In genomic region chr5:95759634-95760033, GRCh38 we compare ENCODE assay signal across 8 cellular contexts. TPM values are rescaled to one million over a fixed set of nuclear protein-coding genes. Genes with fewer than 3 reads are reported as not detected.
DNase-seq lines count a peak whose midpoint lies in the region; ATAC-seq, FAIRE-seq and TF ChIP-seq lines count a peak whose summit lies in the region.

No MANE protein-coding gene starts in this region.

- peak overlapping the region; percentile 54 for H3K4me3 Mint-ChIP-seq in HFFc6
- H3K4me3 Mint-ChIP-seq in memory B cell, result no peak overlapping the region

- POLR2A ChIA-PET in AG04449 (lab: Yijun Ruan, JAX), result interaction anchor here (0.5 to 1.0 kb wide), 5 partner anchors 25 to 177 kb away, joined by 3 to 10 read pairs (median 5); partner anchors contain the start of genes RFESD and RHOBTB3

- H3K27me3 ChIP-seq in adipocyte (replicated peaks; ENCODE audit: control insufficient read depth, insufficient read depth, low read length), result no peaks in the 10 kb centered on the region
- no peaks in the 10 kb centered on the region for H3K27me3 ChIP-seq in effector memory CD4-positive, alpha-beta T cell (replicated peaks; ENCODE audit: control insufficient read depth, insufficient read depth, low read length, poor library complexity, severe bottlenecking)

- CTCF ChIA-PET in AG04449 (lab: Yijun Ruan, JAX), result interaction anchor here (0.9 to 2.3 kb wide), 4 partner anchors 25 to 96 kb away, joined by 3 to 16 read pairs (median 4); no protein-coding TSS in a partner anchor

- H3K9me3 Mint-ChIP-seq in HFFc6 (no peaks in the 10 kb centered on the region), memory B cell (no peaks in the 10 kb centered on the region)

- H3K4me3 ChIP-seq in AG04449 (ENCODE audit: low read depth, low read length), result no peak overlapping the region
- H3K4me3 ChIP-seq in adipocyte (ENCODE audit: low read length), result peak overlapping the region; percentile 23
- no peak overlapping the region for H3K4me3 ChIP-seq in effector memory CD4-positive, alpha-beta T cell (ENCODE audit: insufficient read depth, low read depth, low read length, poor library complexity, severe bottlenecking)

- H3K9ac ChIP-seq in adipocyte (ENCODE audit: low read length), result peak overlapping the region; percentile 39

- H3K9me3 ChIP-seq in adipocyte (ENCODE audit: control insufficient read depth, low read length), result no peaks in the 10 kb centered on the region
- H3K9me3 ChIP-seq in effector memory CD4-positive, alpha-beta T cell (ENCODE audit: control insufficient read depth, low read length), result no peaks in the 10 kb centered on the region

- H3K27me3 Mint-ChIP-seq in HFFc6 (ENCODE audit: insufficient read depth) (peaks cover 3% of the 10 kb centered on the region), memory B cell (no peaks in the 10 kb centered on the region)

- H3K4me1 Mint-ChIP-seq in HFFc6 (ENCODE audit: low read depth) (peaks cover 81% of the 10 kb centered on the region), memory B cell (peaks cover 31% of the 10 kb centered on the region)

- no peak for TF ChIP-seq POLR2A in GM12892 (IDR thresholded peaks at IDR 0.05; ENCODE audit: low read depth, low read length)

- TF ChIP-seq CTCF in AG04449 (IDR thresholded peaks at IDR 0.05; ENCODE audit: insufficient read depth, low read length, missing control alignments) (no peak), HFFc6 (IDR thresholded peaks at IDR 0.05) (no peak)

- peaks cover 55% of the 10 kb centered on the region for H3K4me1 ChIP-seq in adipocyte (ENCODE audit: control insufficient read depth, insufficient read depth, low read length)
- H3K4me1 ChIP-seq in effector memory CD4-positive, alpha-beta T cell (ENCODE audit: control insufficient read depth, insufficient read depth, low read length, poor library complexity, severe bottlenecking), result peaks cover 4% of the 10 kb centered on the region

- no peak for ATAC-seq in memory B cell (ENCODE audit: low read depth)

- H3K27ac Mint-ChIP-seq in HFFc6, result peak overlapping the region; percentile 84
- peak overlapping the region; percentile 96 for H3K27ac Mint-ChIP-seq in memory B cell

- DNase-seq in AG04449 (ENCODE audit: low read depth, low spot score) (peak; percentile 28), HFFc6 (peak; percentile 53), adipocyte (ENCODE audit: low read depth) (peak; percentile 69), memory B cell (ENCODE audit: low spot score in 2 of 2) (no peak), substantia nigra (lab: John Stamatoyannopoulos, UW) (no peak), NCI-H1694 treated with DMSO at 0.1 percent for 48 hours (lab: John Stamatoyannopoulos, UW) (no peak), GM12892 (ENCODE audit: insufficient read length) (no peak)
- no peak for DNase-seq in effector memory CD4-positive, alpha-beta T cell

- peaks cover 59% of the 10 kb centered on the region for H3K36me3 ChIP-seq in adipocyte (ENCODE audit: control insufficient read depth, insufficient read depth, low read length, severe bottlenecking)
- no peaks in the 10 kb centered on the region for H3K36me3 ChIP-seq in effector memory CD4-positive, alpha-beta T cell (ENCODE audit: control insufficient read depth, insufficient read depth, low read length)

- FAIRE-seq in GM12892 (lab: Jason Lieb, UNC), result no peak

- H3K36me3 Mint-ChIP-seq in HFFc6 (ENCODE audit: low read depth) (peaks cover 61% of the 10 kb centered on the region), memory B cell (no peaks in the 10 kb centered on the region)

- no peak overlapping the region for H3K27ac ChIP-seq in substantia nigra (ENCODE audit: low read depth, low read length, poor library complexity, severe bottlenecking)
- no peak overlapping the region for H3K27ac ChIP-seq in effector memory CD4-positive, alpha-beta T cell (ENCODE audit: insufficient read depth, low read length, poor library complexity, severe bottlenecking)

RNA-seq across cellular contexts. Expression of gene RHOBTB3, which starts 28.5 kb away (rescaled TPM):
- total RNA-seq in HFFc6 (2021; fragmentation: NEBNext Ultra II Directional; extraction: Animal tissue kit (Norgen Biotek cat#: 25700)), result 100 to 1,000 TPM; 110 to 184 (median 160) TPM
- polyA plus RNA-seq in GM12892 (2012; ENCODE audit: missing spikeins), result 2.5 TPM

Comparison
In these comparisons a context has a peak if more than half of its experiments do, and no peak if none do; other contexts are left out.
1. DNase-seq: peak in AG04449 (single experiment), HFFc6 (single experiment) and adipocyte (single experiment); none in memory B cell (0 of 2), substantia nigra (0 of 49), NCI-H1694 treated with DMSO at 0.1 percent for 48 hours (single experiment), effector memory CD4-positive, alpha-beta T cell (0 of 3) and GM12892 (single experiment).